In genomic region chr3:76131396-76132153, GRCh38 we compare ENCODE assay signal across 18 cellular contexts.
DNase-seq lines count a peak whose midpoint lies in the region; ATAC-seq, FAIRE-seq and TF ChIP-seq lines count a peak whose summit lies in the region.
"Had no signal": no experiment of that assay in that cellular context is flagged by ENCODE, and none has a peak within 500 bp of the region (broad histone marks: within the 10 kb centered on the region; RNA-seq: fewer than 3 reads in every experiment).

No MANE protein-coding gene starts in this region.

- 20 to 57% (median 33%) methylated on average over 7 of the region's 7 CpGs for WGBS in small intestine, 3 donors

- H3K4me3 ChIP-seq in SJCRH30 (no peak overlapping the region), small intestine (ENCODE audit: low read depth in 1 of 2, low read length in 2 of 2) (no peak overlapping the region)
- H3K4me3 ChIP-seq: BLaER1 treated with 17β-estradiol and CSF1 and Interleukin-3, amounts not matched to agents 10 nM and 100 nM; prostate gland; SK-N-MC; spleen; transverse colon had no signal

- DNase-seq in HFFc6 (no peak), SJCRH30 (peak; percentile 11 to 22), foreskin keratinocyte (peak in 1 of 2 donors; percentile 5), small intestine (peak; percentile 74), SK-N-DZ (ENCODE audit: low spot score) (no peak), KBM-7 (no peak)
- DNase-seq: activated CD4-positive, alpha-beta T cell treated with anti-CD3 and anti-CD28 coated beads for 4 hours; activated gamma-delta T cell treated with Interleukin-2 at 50 U/mL for 16 hours; NCI-H526; spleen; transverse colon had no signal

- peaks cover 19% of the 10 kb centered on the region; the same call in 1 of the 2 replicates for H3K4me1 Mint-ChIP-seq in HFFc6 (ENCODE audit: low read depth)
- H3K4me1 Mint-ChIP-seq: memory B cell; stimulated activated memory B cell treated with anti-CD40 and anti-IgM and Interleukin-4, amounts not matched to agents 10 μg/mL and 1 μg/mL and 100 μg/mL, for 72 hours had no signal

- ATAC-seq in foreskin keratinocyte (peak; percentile 36), GM21381 (IDR thresholded peaks at IDR 0.05; ENCODE audit: unreplicated experiment) (no peak)
- ATAC-seq: natural killer cell treated with Interleukin-12 subunit alpha and Interleukin-12 subunit beta and Interleukin-15 and Interleukin-18, amount 100 ng/mL, for 72 hours; stimulated activated memory B cell treated with anti-CD40 and anti-IgM and Interleukin-4, amounts not matched to agents 10 μg/mL and 1 μg/mL and 100 μg/mL, for 72 hours had no signal

- H3K27ac Mint-ChIP-seq in HFFc6, result peak overlapping the region; percentile 24; the same call in 1 of the 2 replicates
- H3K27ac Mint-ChIP-seq: memory B cell; natural killer cell treated with Interleukin-12 subunit alpha and Interleukin-12 subunit beta and Interleukin-15 and Interleukin-18, amount 100 ng/mL, for 72 hours; stimulated activated memory B cell treated with anti-CD40 and anti-IgM and Interleukin-4, amounts not matched to agents 10 μg/mL and 1 μg/mL and 100 μg/mL, for 72 hours had no signal

- H3K4me1 ChIP-seq in SJCRH30, result peaks cover 7% of the 10 kb centered on the region; the same call in 1 of the 2 replicates
- H3K4me1 ChIP-seq in foreskin keratinocyte, result no peaks in the 10 kb centered on the region
- no peaks in the 10 kb centered on the region for H3K4me1 ChIP-seq in small intestine (ENCODE audit: control insufficient read depth in 2 of 2, insufficient read depth in 1 of 2, low read depth in 1 of 2, low read length in 1 of 2)
- H3K4me1 ChIP-seq: BLaER1 treated with 17β-estradiol and CSF1 and Interleukin-3, amounts not matched to agents 10 nM and 100 nM; prostate gland; spleen; transverse colon had no signal

- H3K9me3 ChIP-seq in SJCRH30 (replicated peaks), result no peaks in the 10 kb centered on the region
- no peaks in the 10 kb centered on the region for H3K9me3 ChIP-seq in small intestine (ENCODE audit: control insufficient read depth, low read depth)
- H3K9me3 ChIP-seq: prostate gland, spleen, transverse colon had no signal

- H3K27me3 ChIP-seq in SJCRH30 (no peaks in the 10 kb centered on the region), foreskin keratinocyte (no peaks in the 10 kb centered on the region), small intestine (ENCODE audit: control insufficient read depth in 2 of 2, insufficient read depth in 2 of 2, low read length in 2 of 2) (no peaks in the 10 kb centered on the region)
- H3K27me3 ChIP-seq: BLaER1 treated with 17β-estradiol and CSF1 and Interleukin-3, amounts not matched to agents 10 nM and 100 nM; spleen; transverse colon had no signal

- peak overlapping the region; percentile 56 for H3K27ac ChIP-seq in SJCRH30
- no peak overlapping the region for H3K27ac ChIP-seq in foreskin keratinocyte
- peak overlapping the region in 1 of 2 donors; percentile 32 for H3K27ac ChIP-seq in small intestine (ENCODE audit: low read depth in 1 of 2, low read length in 1 of 2)
- H3K27ac ChIP-seq: BLaER1 treated with 17β-estradiol and CSF1 and Interleukin-3, amounts not matched to agents 10 nM and 100 nM; prostate gland; SK-N-MC; spleen; transverse colon had no signal

- no peaks in the 10 kb centered on the region for H3K36me3 Mint-ChIP-seq in HFFc6 (ENCODE audit: low read depth)
- H3K36me3 Mint-ChIP-seq: memory B cell; natural killer cell treated with Interleukin-12 subunit alpha and Interleukin-12 subunit beta and Interleukin-15 and Interleukin-18, amount 100 ng/mL, for 72 hours; stimulated activated memory B cell treated with anti-CD40 and anti-IgM and Interleukin-4, amounts not matched to agents 10 μg/mL and 1 μg/mL and 100 μg/mL, for 72 hours had no signal

- no peaks in the 10 kb centered on the region for H3K27me3 Mint-ChIP-seq in HFFc6 (ENCODE audit: insufficient read depth)
- H3K27me3 Mint-ChIP-seq: memory B cell; natural killer cell treated with Interleukin-12 subunit alpha and Interleukin-12 subunit beta and Interleukin-15 and Interleukin-18, amount 100 ng/mL, for 72 hours; stimulated activated memory B cell treated with anti-CD40 and anti-IgM and Interleukin-4, amounts not matched to agents 10 μg/mL and 1 μg/mL and 100 μg/mL, for 72 hours had no signal

- H3K4me3 Mint-ChIP-seq in HFFc6, result peak overlapping the region; percentile 31; the same call in 1 of the 2 replicates
- H3K4me3 Mint-ChIP-seq: memory B cell; natural killer cell treated with Interleukin-12 subunit alpha and Interleukin-12 subunit beta and Interleukin-15 and Interleukin-18, amount 100 ng/mL, for 72 hours; stimulated activated memory B cell treated with anti-CD40 and anti-IgM and Interleukin-4, amounts not matched to agents 10 μg/mL and 1 μg/mL and 100 μg/mL, for 72 hours had no signal

- TF ChIP-seq CTCF in HFFc6 (IDR thresholded peaks at IDR 0.05) (no peak), foreskin keratinocyte (conservative IDR thresholded peaks at IDR 0.05) (no peak)

- H3K9me3 Mint-ChIP-seq in HFFc6, result peaks cover 13% of the 10 kb centered on the region; the same call in 1 of the 2 replicates
- H3K9me3 Mint-ChIP-seq: memory B cell; natural killer cell treated with Interleukin-12 subunit alpha and Interleukin-12 subunit beta and Interleukin-15 and Interleukin-18, amount 100 ng/mL, for 72 hours; stimulated activated memory B cell treated with anti-CD40 and anti-IgM and Interleukin-4, amounts not matched to agents 10 μg/mL and 1 μg/mL and 100 μg/mL, for 72 hours had no signal

- no peak for FAIRE-seq in small intestine (lab: Jason Lieb, UNC)

- H3K36me3 ChIP-seq in SJCRH30 (no peaks in the 10 kb centered on the region), small intestine (ENCODE audit: control insufficient read depth in 2 of 2, insufficient read depth in 2 of 2, low read length in 2 of 2) (no peaks in the 10 kb centered on the region)
- H3K36me3 ChIP-seq: prostate gland, spleen, transverse colon had no signal

- in situ Hi-C loops in KBM-7 (cut with MboI; ENCODE audit: low pct_unique_long_range_greater_than_20kb, low sequenced_read_pairs), result no loop called here

Comparison
In these comparisons a context has a peak if more than half of its experiments do, and no peak if none do; other contexts are left out.
1. DNase-seq: peak in SJCRH30 (2 of 2) and small intestine (single experiment); none in HFFc6 (single experiment), SK-N-DZ (single experiment) and KBM-7 (single experiment).